Comparison of ENCODE assay signal across 8 cellular contexts in genomic region chr10:102408728-102409603, GRCh38. TPM values are rescaled to one million over a fixed set of nuclear protein-coding genes. Genes with fewer than 3 reads are reported as not detected.
DNase-seq lines count a peak whose midpoint lies in the region; ATAC-seq and TF ChIP-seq lines count a peak whose summit lies in the region.

No MANE protein-coding gene starts in this region.

- H3K23ac ChIP-seq in IMR-90 (ENCODE audit: low read depth, low read length), result peak overlapping the region; percentile 71; the same call in 1 of the 2 replicates

- TF ChIP-seq CTCF in IMR-90 (conservative IDR thresholded peaks at IDR 0.05; ENCODE audit: low read depth, low read length) (no peak), epithelial cell of esophagus (IDR thresholded peaks at IDR 0.05; ENCODE audit: insufficient read depth, low read depth, low read length, missing control alignments) (no peak)

- H3K9me3 ChIP-seq in IMR-90 (ENCODE audit: control insufficient read depth, insufficient read depth, low read length), result no peaks in the 10 kb centered on the region

- TF ChIP-seq RAD21 in IMR-90 (IDR thresholded peaks at IDR 0.05; ENCODE audit: low read length), result no peak

- POLR2A ChIA-PET in IMR-90 (lab: Charles Lee; ENCODE audit: unreplicated experiment), result no interaction called here

- peak overlapping the region; percentile 8 for H3K27ac ChIP-seq in IMR-90 (ENCODE audit: insufficient read depth, low read length)

- H3K4me1 Mint-ChIP-seq in natural killer cell treated with Interleukin-12 subunit alpha and Interleukin-12 subunit beta and Interleukin-15 and Interleukin-18, amount 100 ng/mL, for 72 hours (ENCODE audit: low read depth in 2 of 2), result peaks cover 28 to 42% of the 10 kb centered on the region in 2 donors
- H3K4me1 Mint-ChIP-seq in stimulated activated naive CD8-positive, alpha-beta T cell treated with anti-CD3 and anti-CD28 coated beads, Interleukin-15, Interleukin-2, amounts not matched to agents 100 ng/mL and 50 ng/mL, for 24 hours (ENCODE audit: low read depth), result peaks cover 36% of the 10 kb centered on the region

- peak; percentile 14; the same call in 1 of the 2 replicates for TF ChIP-seq POLR2A in IMR-90 (IDR thresholded peaks at IDR 0.05; ENCODE audit: low read depth, low read length)

- H3K18ac ChIP-seq in IMR-90 (ENCODE audit: low read depth, low read length), result no peak overlapping the region

- peak overlapping the region in 1 of 2 donors; percentile 9 for H3K27ac Mint-ChIP-seq in natural killer cell treated with Interleukin-12 subunit alpha and Interleukin-12 subunit beta and Interleukin-15 and Interleukin-18, amount 100 ng/mL, for 72 hours
- H3K27ac Mint-ChIP-seq in stimulated activated naive CD8-positive, alpha-beta T cell treated with anti-CD3 and anti-CD28 coated beads, Interleukin-15, Interleukin-2, amounts not matched to agents 100 ng/mL and 50 ng/mL, for 24 hours, result peak overlapping the region; percentile 82

- H3K79me1 ChIP-seq in IMR-90 (ENCODE audit: low read depth in 1 of 2, low read length in 2 of 2), result peaks cover 0 to 4% of the 10 kb centered on the region in 2 experiments; a peak in 1 of 4 replicates

- peak overlapping the region; percentile 42 for H3K9ac ChIP-seq in IMR-90 (ENCODE audit: low read depth, low read length)

- peaks cover 8% of the 10 kb centered on the region; the same call in 1 of the 2 replicates for H3K4me1 ChIP-seq in IMR-90 (ENCODE audit: control insufficient read depth, insufficient read depth, low read length)

- H4K8ac ChIP-seq in IMR-90 (ENCODE audit: low read depth in 2 of 2, low read length in 2 of 2), result peak overlapping the region; percentile 23 to 66; a peak in 3 of 4 replicates

- peak; percentile 61 for DNase-seq in 8988T
- peak; percentile 44 for DNase-seq in IMR-90
- peak; percentile 70 for DNase-seq in activated T-cell treated with anti-CD3 and anti-CD28 coated beads for 24 hours (ENCODE audit: low read depth)
- no peak for DNase-seq in epithelial cell of esophagus (ENCODE audit: low read depth)
- peak; percentile 82 for DNase-seq in natural killer cell treated with Interleukin-12 subunit alpha and Interleukin-12 subunit beta and Interleukin-15 and Interleukin-18, amount 100 ng/mL, for 72 hours (ENCODE audit: low spot score)

- H2AK9ac ChIP-seq in IMR-90 (replicated peaks; ENCODE audit: low read depth, low read length, poor library complexity), result peak overlapping the region; percentile 85

- peak overlapping the region; percentile 89 for H2AFZ ChIP-seq in IMR-90 (replicated peaks; ENCODE audit: low read length, poor library complexity)

- intact Hi-C loops in IMR-90 (cut with micrococcal nuclease), result no loop called here

- H3K36me3 ChIP-seq in IMR-90 (ENCODE audit: control insufficient read depth, insufficient read depth, low read length), result no peaks in the 10 kb centered on the region

- H3K9me3 Mint-ChIP-seq in natural killer cell treated with Interleukin-12 subunit alpha and Interleukin-12 subunit beta and Interleukin-15 and Interleukin-18, amount 100 ng/mL, for 72 hours, result no peaks in the 10 kb centered on the region
- H3K9me3 Mint-ChIP-seq in stimulated activated naive CD8-positive, alpha-beta T cell treated with anti-CD3 and anti-CD28 coated beads, Interleukin-15, Interleukin-2, amounts not matched to agents 100 ng/mL and 50 ng/mL, for 24 hours, result no peaks in the 10 kb centered on the region

- no peak overlapping the region; the same call in 1 of the 2 replicates for H3K56ac ChIP-seq in IMR-90 (ENCODE audit: extremely low read depth, insufficient read depth, low read length)

- peaks cover 11% of the 10 kb centered on the region; the same call in 1 of the 2 replicates for H3K9me1 ChIP-seq in IMR-90 (ENCODE audit: insufficient read depth, low read length)

- peaks cover 48% of the 10 kb centered on the region for H3K27me3 ChIP-seq in IMR-90 (ENCODE audit: control insufficient read depth, insufficient read depth, low read length)

- CTCF ChIA-PET in IMR-90 (lab: Yijun Ruan, JAX), result interaction anchor here (1.2 kb wide), 1 partner anchor 14 kb away, joined by 3 read pairs; no protein-coding TSS in a partner anchor

- H3K36me3 Mint-ChIP-seq in natural killer cell treated with Interleukin-12 subunit alpha and Interleukin-12 subunit beta and Interleukin-15 and Interleukin-18, amount 100 ng/mL, for 72 hours, result peaks cover 5% of the 10 kb centered on the region
- no peaks in the 10 kb centered on the region for H3K36me3 Mint-ChIP-seq in stimulated activated naive CD8-positive, alpha-beta T cell treated with anti-CD3 and anti-CD28 coated beads, Interleukin-15, Interleukin-2, amounts not matched to agents 100 ng/mL and 50 ng/mL, for 24 hours (ENCODE audit: low read depth)

- peak overlapping the region; percentile 41; the same call in 1 of the 2 replicates for H2BK20ac ChIP-seq in IMR-90 (ENCODE audit: low read depth, low read length)

- H2BK120ac ChIP-seq in IMR-90 (ENCODE audit: low read depth, low read length), result no peak overlapping the region

- peak overlapping the region; percentile 49; the same call in 1 of the 2 replicates for H4K91ac ChIP-seq in IMR-90 (ENCODE audit: insufficient read depth, low read depth, low read length)

- ATAC-seq in IMR-90 (ENCODE audit: low read depth) (peak; percentile 76), HG02623 (IDR thresholded peaks at IDR 0.05; ENCODE audit: unreplicated experiment) (no peak), GM18907 (IDR thresholded peaks at IDR 0.05; ENCODE audit: unreplicated experiment) (no peak)
- peak; percentile 64 to 85 for ATAC-seq in natural killer cell treated with Interleukin-12 subunit alpha and Interleukin-12 subunit beta and Interleukin-15 and Interleukin-18, amount 100 ng/mL, for 72 hours

- WGBS in IMR-90 (ENCODE audit: extremely low coverage in 2 of 2, insufficient read length in 1 of 2), 2 experiments, result 1% methylated on average over 63 of the region's 103 CpGs; no CpG with 5 or more reads in 1 of the 2 experiments

- peaks cover 25 to 31% of the 10 kb centered on the region in 2 donors for H3K27me3 Mint-ChIP-seq in natural killer cell treated with Interleukin-12 subunit alpha and Interleukin-12 subunit beta and Interleukin-15 and Interleukin-18, amount 100 ng/mL, for 72 hours
- H3K27me3 Mint-ChIP-seq in stimulated activated naive CD8-positive, alpha-beta T cell treated with anti-CD3 and anti-CD28 coated beads, Interleukin-15, Interleukin-2, amounts not matched to agents 100 ng/mL and 50 ng/mL, for 24 hours, result peaks cover 24% of the 10 kb centered on the region

- H3K4ac ChIP-seq in IMR-90 (ENCODE audit: low read depth, low read length), result peak overlapping the region; percentile 52

- no peaks in the 10 kb centered on the region; the same call in 1 of the 2 replicates for H4K20me1 ChIP-seq in IMR-90 (ENCODE audit: insufficient read depth, low read length)

- dilution Hi-C loops in IMR-90 (cut with HindIII; ENCODE audit: low sequenced_read_pairs, unreplicated experiment), result no loop called here

- H3K14ac ChIP-seq in IMR-90 (replicated peaks; ENCODE audit: low read depth, low read length), result 0 out of 2 replicates have a peak overlapping the region, but pooled peaks have one; percentile 52

- H3K4me3 Mint-ChIP-seq in natural killer cell treated with Interleukin-12 subunit alpha and Interleukin-12 subunit beta and Interleukin-15 and Interleukin-18, amount 100 ng/mL, for 72 hours, result peak overlapping the region; percentile 84
- peak overlapping the region; percentile 83 for H3K4me3 Mint-ChIP-seq in stimulated activated naive CD8-positive, alpha-beta T cell treated with anti-CD3 and anti-CD28 coated beads, Interleukin-15, Interleukin-2, amounts not matched to agents 100 ng/mL and 50 ng/mL, for 24 hours

- H2BK15ac ChIP-seq in IMR-90 (ENCODE audit: low read depth, low read length), result 0 out of 3 replicates have a peak overlapping the region, but pooled peaks have one; percentile 28

- H3K4me3 ChIP-seq in IMR-90 (ENCODE audit: insufficient read depth, low read depth, low read length), result peak overlapping the region; percentile 80
- peak overlapping the region; percentile 14 for H3K4me3 ChIP-seq in epithelial cell of esophagus (ENCODE audit: low read length)

- no peak overlapping the region for H2BK5ac ChIP-seq in IMR-90 (ENCODE audit: low read depth, low read length, poor library complexity, severe bottlenecking)

- no peak overlapping the region for H4K5ac ChIP-seq in IMR-90 (ENCODE audit: low read depth, low read length)

- H2AK5ac ChIP-seq in IMR-90 (ENCODE audit: low read depth, low read length), result peak overlapping the region; percentile 83

- in situ Hi-C loops in IMR-90 (cut with MboI; ENCODE audit: low sequenced_read_pairs), result no loop called here

- H3K4me2 ChIP-seq in IMR-90 (ENCODE audit: low read depth, low read length), result peak overlapping the region; percentile 78

- BruUV-seq in IMR-90 (replicated peaks; lab: Mats Ljungman, UMichigan), result no TSS peak

RNA-seq across cellular contexts. Expression of gene PSD, which starts 9.6 kb away (rescaled TPM):
- total RNA-seq in IMR-90 (2012; rRNA removed), result 1.4 and 2.0 TPM in 2 replicates
- polyA plus RNA-seq in IMR-90 (2012; rRNA removed), result 4.4 and 5.8 TPM in 2 replicates
- polyA plus RNA-seq in IMR-90 (2012; cell fraction: cytosol; rRNA removed), result 2.1 and 6.4 TPM in 2 replicates
- polyA plus RNA-seq in IMR-90 (2012; cell fraction: nucleus; rRNA removed; ENCODE audit: low replicate concordance), result 6.6 and 10.9 TPM in 2 replicates
- 1 to 10 TPM; 2.3 to 7.6 TPM for total RNA-seq in natural killer cell treated with Interleukin-12 subunit alpha and Interleukin-12 subunit beta and Interleukin-15 and Interleukin-18, amount 100 ng/mL, for 72 hours

RNA-seq across cellular contexts. Expression of gene FBXL15, which starts 11.7 kb away (rescaled TPM):
- total RNA-seq in IMR-90 (2012; rRNA removed), result 2.5 and 3.0 TPM in 2 replicates
- 8.4 and 13.6 TPM in 2 replicates for polyA plus RNA-seq in IMR-90 (2012; rRNA removed)
- polyA plus RNA-seq in IMR-90 (2012; cell fraction: cytosol; rRNA removed), result 18.3 and 20.0 TPM in 2 replicates
- polyA plus RNA-seq in IMR-90 (2012; cell fraction: nucleus; rRNA removed; ENCODE audit: low replicate concordance), result 23.1 and 53.1 TPM in 2 replicates
- total RNA-seq in natural killer cell treated with Interleukin-12 subunit alpha and Interleukin-12 subunit beta and Interleukin-15 and Interleukin-18, amount 100 ng/mL, for 72 hours, result 10 to 100 TPM; 22.0 to 23.7 TPM

RNA-seq across cellular contexts. Expression of gene NFKB2, which starts 13.5 kb away (rescaled TPM):
- total RNA-seq in IMR-90 (2012; rRNA removed), result 16.1 TPM in 2 replicates
- 32.3 and 34.7 TPM in 2 replicates for polyA plus RNA-seq in IMR-90 (2012; rRNA removed)
- 27.9 and 40.3 TPM in 2 replicates for polyA plus RNA-seq in IMR-90 (2012; cell fraction: cytosol; rRNA removed)
- polyA plus RNA-seq in IMR-90 (2012; cell fraction: nucleus; rRNA removed; ENCODE audit: low replicate concordance), result 81.8 and 143 TPM in 2 replicates
- 100 to 1,000 TPM; 370 to 522 TPM for total RNA-seq in natural killer cell treated with Interleukin-12 subunit alpha and Interleukin-12 subunit beta and Interleukin-15 and Interleukin-18, amount 100 ng/mL, for 72 hours

RNA-seq across cellular contexts. Expression of gene CUEDC2, which starts 23.4 kb away (rescaled TPM):
- 43.6 and 55.7 TPM in 2 replicates for total RNA-seq in IMR-90 (2012; rRNA removed)
- polyA plus RNA-seq in IMR-90 (2012; rRNA removed), result 84.9 and 87.6 TPM in 2 replicates
- polyA plus RNA-seq in IMR-90 (2012; cell fraction: cytosol; rRNA removed), result 81.3 and 97.7 TPM in 2 replicates
- polyA plus RNA-seq in IMR-90 (2012; cell fraction: nucleus; rRNA removed; ENCODE audit: low replicate concordance), result 105 and 123 TPM in 2 replicates
- total RNA-seq in natural killer cell treated with Interleukin-12 subunit alpha and Interleukin-12 subunit beta and Interleukin-15 and Interleukin-18, amount 100 ng/mL, for 72 hours, result 10 to 100 TPM; 39.8 to 58.5 TPM

RNA-seq across cellular contexts. Expression of gene C10orf95, which starts 42.4 kb away (rescaled TPM):
- not detected in 2 replicates for total RNA-seq in IMR-90 (2012; rRNA removed)
- not detected in 2 replicates for polyA plus RNA-seq in IMR-90 (2012; rRNA removed)
- polyA plus RNA-seq in IMR-90 (2012; cell fraction: cytosol; rRNA removed), result 0.04 TPM in 1 of 2 replicates, not detected in the other
- not detected in 2 replicates for polyA plus RNA-seq in IMR-90 (2012; cell fraction: nucleus; rRNA removed; ENCODE audit: low replicate concordance)
- total RNA-seq in natural killer cell treated with Interleukin-12 subunit alpha and Interleukin-12 subunit beta and Interleukin-15 and Interleukin-18, amount 100 ng/mL, for 72 hours, result under 1 TPM in 1 of 2 donors, not detected in 1; 0.98 TPM

Comparison
In these comparisons a context has a peak if more than half of its experiments do, and no peak if none do; other contexts are left out.
1. ATAC-seq: peak in IMR-90 (single experiment) and natural killer cell treated with Interleukin-12 subunit alpha and Interleukin-12 subunit beta and Interleukin-15 and Interleukin-18, amount 100 ng/mL, for 72 hours (2 of 2); none in HG02623 (single experiment) and GM18907 (single experiment).
2. RNA of gene NFKB2, which starts 13.5 kb away (total RNA-seq): 370 to 522 TPM in natural killer cell treated with Interleukin-12 subunit alpha and Interleukin-12 subunit beta and Interleukin-15 and Interleukin-18, amount 100 ng/mL, for 72 hours; 16.1 TPM in IMR-90; every median in the first group is over 10 times any median in the second.